In the genomic region with DNA sequence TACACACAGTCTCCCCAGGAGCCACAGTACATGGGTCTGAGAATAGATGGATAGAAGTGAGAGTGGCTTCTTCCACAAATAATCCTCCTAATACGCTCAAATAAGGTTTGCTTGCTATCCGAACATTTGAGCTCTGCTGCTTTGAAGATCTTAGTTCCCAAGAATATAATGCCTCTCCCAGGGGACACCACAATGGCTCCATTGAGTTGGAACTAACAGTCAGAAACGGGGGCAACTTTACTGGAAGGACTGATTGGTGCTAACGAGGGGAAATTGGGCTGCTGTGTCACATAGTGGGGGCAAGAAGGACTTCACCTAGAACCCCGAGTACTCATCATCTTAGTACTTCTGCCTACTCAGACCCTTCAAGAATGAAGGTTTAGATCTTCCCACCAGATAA, we compare ENCODE assay signal across 17 cellular contexts.
DNase-seq lines count a peak whose midpoint lies in the region; ATAC-seq and TF ChIP-seq lines count a peak whose summit lies in the region.
"Had no signal": no experiment of that assay in that cellular context is flagged by ENCODE, and none has a peak within 500 bp of the region (broad histone marks: within the 10 kb centered on the region; RNA-seq: fewer than 3 reads in every experiment).

No MANE protein-coding gene starts in this region.

- H3K4me1 Mint-ChIP-seq in activated B cell treated with CpG ODN at 0.5 μM for 24 hours: peaks cover 57% of the 10 kb centered on the region

- peaks cover 9 to 63% (median 48%) of the 10 kb centered on the region in 10 experiments for H3K4me1 ChIP-seq in BLaER1 treated with 17β-estradiol and CSF1 and Interleukin-3, amounts not matched to agents 10 nM and 100 nM
- peaks cover 35% of the 10 kb centered on the region for H3K4me1 ChIP-seq in MM.1S (ENCODE audit: low read length)
- H3K4me1 ChIP-seq: A549, Peyer's patch had no signal

- no peak for ATAC-seq in activated B cell treated with CpG ODN at 0.5 μM for 24 hours (ENCODE audit: low read depth)
- ATAC-seq in GM19455 (IDR thresholded peaks at IDR 0.05; ENCODE audit: unreplicated experiment): no peak
- ATAC-seq: A549, HepG2 had no signal

- H3K4me2 ChIP-seq in BLaER1 treated with 17β-estradiol and CSF1 and Interleukin-3, amounts not matched to agents 10 nM and 100 nM: peak overlapping the region in 10 of 11 experiments; percentile 15 to 79 (median 54); a peak in 17 of 22 replicates
- no peak overlapping the region for H3K4me2 ChIP-seq in MM.1S (ENCODE audit: low read depth, low read length)
- H3K4me2 ChIP-seq: A549, KMS-11 had no signal

- no peaks in the 10 kb centered on the region for H3K79me2 ChIP-seq in MM.1S (ENCODE audit: low read length)

- 0 out of 22 replicates have a peak overlapping the region, but pooled peaks of 1 of the 11 experiments have one; percentile 27 for H3K27ac ChIP-seq in BLaER1 treated with 17β-estradiol and CSF1 and Interleukin-3, amounts not matched to agents 10 nM and 100 nM
- peak overlapping the region; percentile 47; the same call in 1 of the 2 replicates for H3K27ac ChIP-seq in MM.1S (ENCODE audit: low read length)
- H3K27ac ChIP-seq: A549, C4-2B, KMS-11 had no signal

- H3K4me3 Mint-ChIP-seq in activated B cell treated with CpG ODN at 0.5 μM for 24 hours: peak overlapping the region; percentile 59

- H3K9ac ChIP-seq in BLaER1 treated with 17β-estradiol and CSF1 and Interleukin-3, amounts not matched to agents 10 nM and 100 nM: peak overlapping the region in 2 of 11 experiments; percentile 0 to 41; a peak in 1 of 22 replicates
- H3K9ac ChIP-seq in MM.1S (ENCODE audit: low read length): no peak overlapping the region
- H3K9ac ChIP-seq: KMS-11 had no signal

- H3F3A ChIP-seq in MM.1S (ENCODE audit: insufficient read depth, low read length): peaks cover 13% of the 10 kb centered on the region

- H3K9me2 ChIP-seq in MM.1S (replicated peaks; ENCODE audit: insufficient read depth, low read length): no peaks in the 10 kb centered on the region

- H2AFZ ChIP-seq in MM.1S (ENCODE audit: low read length): 0 out of 2 replicates have a peak overlapping the region, but pooled peaks have one; percentile 1

- H3K27ac Mint-ChIP-seq in activated B cell treated with CpG ODN at 0.5 μM for 24 hours: peak overlapping the region; percentile 42

- DNase-seq in MM.1S: no peak
- DNase-seq in activated B cell treated with CpG ODN at 0.5 μM for 24 hours: no peak
- DNase-seq in retina: peak; percentile 73
- DNase-seq in activated naive CD4-positive, alpha-beta T cell treated with anti-CD3 and anti-CD28 coated beads, Interleukin-2, amount 50 U/mL, for 16 hours: no peak
- DNase-seq in HUDEP-2 (lab: John Stamatoyannopoulos, UW; ENCODE audit: unreplicated experiment in 76 of 76): no peak
- DNase-seq: NCI-H1417 treated with DMSO at 0.1 percent for 48 hours, NCI-H187 treated with DMSO at 0.1 percent for 48 hours, NCI-H226, NCI-H524, Peyer's patch, Right ventricle myocardium superior had no signal

- H3K36me3 ChIP-seq in BLaER1 treated with 17β-estradiol and CSF1 and Interleukin-3, amounts not matched to agents 10 nM and 100 nM: no peaks in the 10 kb centered on the region
- H3K36me3 ChIP-seq in MM.1S (replicated peaks; ENCODE audit: insufficient read depth, low read length): no peaks in the 10 kb centered on the region
- H3K36me3 ChIP-seq: Peyer's patch had no signal

- no peak for TF ChIP-seq CTCF in MM.1S (IDR thresholded peaks at IDR 0.05; ENCODE audit: low read length)
- TF ChIP-seq CTCF in activated B cell treated with CpG ODN at 0.5 μM for 24 hours (IDR thresholded peaks at IDR 0.05): no peak

- H3K9me3 ChIP-seq in BLaER1 treated with 17β-estradiol and CSF1 and Interleukin-3, amounts not matched to agents 10 nM and 100 nM (replicated peaks in 1 of 11): no peaks in the 10 kb centered on the region; a peak in 1 of 22 replicates
- H3K9me3 ChIP-seq in MM.1S (replicated peaks; ENCODE audit: insufficient read depth, low read length): no peaks in the 10 kb centered on the region
- H3K9me3 ChIP-seq: A549, Peyer's patch had no signal

- no peaks in the 10 kb centered on the region for H3K27me3 ChIP-seq in BLaER1 treated with 17β-estradiol and CSF1 and Interleukin-3, amounts not matched to agents 10 nM and 100 nM
- no peaks in the 10 kb centered on the region for H3K27me3 ChIP-seq in MM.1S (replicated peaks; ENCODE audit: insufficient read depth, low read length)
- H3K27me3 ChIP-seq: Peyer's patch had no signal

- intact Hi-C loops in activated B cell treated with CpG ODN at 0.5 μM for 24 hours (cut with micrococcal nuclease): loop anchor here (1.0 to 10.0 kb wide), 9 partner anchors 11 to 979 kb away; no protein-coding TSS in a partner anchor

- POLR2A ChIA-PET in activated B cell treated with CpG ODN at 0.5 μM for 24 hours (lab: Charles Lee): interaction anchor here (0.6 to 3.2 kb wide), 24 partner anchors 9 to 923 kb away, joined by 3 to 38 read pairs (median 5); a partner anchor contains a TSS

- H4K20me1 ChIP-seq in BLaER1 treated with 17β-estradiol and CSF1 and Interleukin-3, amounts not matched to agents 10 nM and 100 nM: no peaks in the 10 kb centered on the region
- no peaks in the 10 kb centered on the region for H4K20me1 ChIP-seq in MM.1S (ENCODE audit: insufficient read depth, low read length)

- H3K9me3 Mint-ChIP-seq in activated B cell treated with CpG ODN at 0.5 μM for 24 hours: no peaks in the 10 kb centered on the region

- no peaks in the 10 kb centered on the region for H3K36me3 Mint-ChIP-seq in activated B cell treated with CpG ODN at 0.5 μM for 24 hours (ENCODE audit: low read depth)

- no peaks in the 10 kb centered on the region for H3K27me3 Mint-ChIP-seq in activated B cell treated with CpG ODN at 0.5 μM for 24 hours

- no peak overlapping the region for H3K4me3 ChIP-seq in BLaER1 treated with 17β-estradiol and CSF1 and Interleukin-3, amounts not matched to agents 10 nM and 100 nM
- no peak overlapping the region for H3K4me3 ChIP-seq in MM.1S (ENCODE audit: low read length)
- H3K4me3 ChIP-seq: A549, Peyer's patch had no signal

- CTCF ChIA-PET in activated B cell treated with CpG ODN at 0.5 μM for 24 hours (lab: Charles Lee): interaction anchor here (0.7 to 8.8 kb wide), 36 partner anchors 13 to 923 kb away, joined by 3 to 265 read pairs (median 10); no protein-coding TSS in a partner anchor
